1 cellular context compared by ENCODE assay signal in the genomic region with DNA sequence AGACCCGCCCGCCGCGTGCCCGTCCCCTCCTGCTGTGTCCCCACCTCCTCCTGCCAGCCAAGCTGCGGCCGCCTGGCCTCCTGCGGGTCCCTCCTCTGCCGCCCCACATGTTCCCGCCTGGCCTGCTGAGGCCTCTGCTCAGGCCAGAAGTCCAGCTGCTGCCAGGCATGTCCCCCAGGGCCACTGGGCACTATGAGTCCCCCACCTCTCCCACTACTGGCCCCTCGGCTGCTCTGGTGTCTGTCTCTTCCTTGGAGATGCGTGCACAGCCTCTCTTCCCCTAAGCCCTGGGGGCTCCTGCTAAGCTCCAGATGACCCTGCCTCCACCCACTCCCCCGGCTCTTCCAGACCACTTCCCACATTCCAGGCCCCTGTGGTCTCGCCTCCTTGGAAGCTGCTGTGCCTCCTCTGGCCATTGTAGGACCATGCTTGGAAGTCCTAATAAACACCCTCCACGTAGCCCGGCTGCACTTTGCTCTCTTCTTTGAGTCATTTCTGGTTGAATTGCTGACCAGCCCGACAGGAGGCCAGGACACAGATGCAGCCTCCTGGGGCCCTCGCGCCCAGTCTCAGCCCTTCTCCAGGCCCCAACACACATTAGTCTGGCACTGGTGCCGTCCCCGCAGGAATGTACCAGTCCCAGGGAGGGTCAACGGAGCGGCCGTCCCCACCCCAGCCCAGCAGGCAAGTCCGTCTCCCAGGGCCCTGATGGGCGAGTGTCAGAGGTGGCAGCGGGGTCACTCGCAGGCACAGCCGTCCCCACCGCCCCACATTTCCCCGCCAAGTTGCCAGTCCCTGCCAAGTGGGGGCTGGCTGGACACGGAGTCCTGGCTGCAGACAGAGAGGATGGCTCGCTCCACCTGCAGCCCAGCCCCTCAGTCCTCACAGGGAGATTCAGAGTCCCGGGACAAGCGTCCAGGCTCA.
A peak's percentile ranks its signal among the peaks of the same experiment; 100 is the strongest.
TF ChIP-seq lines count a peak whose summit lies in the region.

No MANE protein-coding gene starts in this region.

TF ChIP-seq in HepG2, 621 proteins besides CTCF, POLR2A, EP300 and RAD21 (continued from another document and continues in another):
- TF ChIP-seq, protein P1, sequence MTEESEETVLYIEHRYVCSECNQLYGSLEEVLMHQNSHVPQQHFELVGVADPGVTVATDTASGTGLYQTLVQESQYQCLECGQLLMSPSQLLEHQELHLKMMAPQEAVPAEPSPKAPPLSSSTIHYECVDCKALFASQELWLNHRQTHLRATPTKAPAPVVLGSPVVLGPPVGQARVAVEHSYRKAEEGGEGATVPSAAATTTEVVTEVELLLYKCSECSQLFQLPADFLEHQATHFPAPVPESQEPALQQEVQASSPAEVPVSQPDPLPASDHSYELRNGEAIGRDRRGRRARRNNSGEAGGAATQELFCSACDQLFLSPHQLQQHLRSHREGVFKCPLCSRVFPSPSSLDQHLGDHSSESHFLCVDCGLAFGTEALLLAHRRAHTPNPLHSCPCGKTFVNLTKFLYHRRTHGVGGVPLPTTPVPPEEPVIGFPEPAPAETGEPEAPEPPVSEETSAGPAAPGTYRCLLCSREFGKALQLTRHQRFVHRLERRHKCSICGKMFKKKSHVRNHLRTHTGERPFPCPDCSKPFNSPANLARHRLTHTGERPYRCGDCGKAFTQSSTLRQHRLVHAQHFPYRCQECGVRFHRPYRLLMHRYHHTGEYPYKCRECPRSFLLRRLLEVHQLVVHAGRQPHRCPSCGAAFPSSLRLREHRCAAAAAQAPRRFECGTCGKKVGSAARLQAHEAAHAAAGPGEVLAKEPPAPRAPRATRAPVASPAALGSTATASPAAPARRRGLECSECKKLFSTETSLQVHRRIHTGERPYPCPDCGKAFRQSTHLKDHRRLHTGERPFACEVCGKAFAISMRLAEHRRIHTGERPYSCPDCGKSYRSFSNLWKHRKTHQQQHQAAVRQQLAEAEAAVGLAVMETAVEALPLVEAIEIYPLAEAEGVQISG (CRISPR knock-in tag; IDR thresholded peaks at IDR 0.05): 0 out of 2 replicates have a peak, but pooled peaks have one; percentile 23
- TF ChIP-seq HOXA7 (CRISPR knock-in tag; IDR thresholded peaks at IDR 0.05): no peak; the same call in 1 of the 2 replicates
- TF ChIP-seq ZBTB7B (CRISPR knock-in tag; IDR thresholded peaks at IDR 0.05): peak; percentile 78
- TF ChIP-seq ZNF441 (CRISPR knock-in tag; IDR thresholded peaks at IDR 0.05; ENCODE audit: borderline replicate concordance): peak; percentile 54; the same call in 1 of the 2 replicates
- no peak for TF ChIP-seq NFE2L2 (IDR thresholded peaks at IDR 0.05; ENCODE audit: low read length)
- TF ChIP-seq ZFP1 (CRISPR knock-in tag; IDR thresholded peaks at IDR 0.05): no peak
- TF ChIP-seq ISX (CRISPR knock-in tag; conservative IDR thresholded peaks at IDR 0.05): no peak
- TF ChIP-seq, protein P2, sequence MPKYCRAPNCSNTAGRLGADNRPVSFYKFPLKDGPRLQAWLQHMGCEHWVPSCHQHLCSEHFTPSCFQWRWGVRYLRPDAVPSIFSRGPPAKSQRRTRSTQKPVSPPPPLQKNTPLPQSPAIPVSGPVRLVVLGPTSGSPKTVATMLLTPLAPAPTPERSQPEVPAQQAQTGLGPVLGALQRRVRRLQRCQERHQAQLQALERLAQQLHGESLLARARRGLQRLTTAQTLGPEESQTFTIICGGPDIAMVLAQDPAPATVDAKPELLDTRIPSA (CRISPR knock-in tag; IDR thresholded peaks at IDR 0.05; ENCODE audit: borderline replicate concordance): no peak
- TF ChIP-seq ZNF766 (CRISPR knock-in tag; IDR thresholded peaks at IDR 0.05; ENCODE audit: borderline replicate concordance): peak; percentile 72; the same call in 1 of the 2 replicates
- no peak for TF ChIP-seq ZBTB21 (CRISPR knock-in tag; IDR thresholded peaks at IDR 0.05)
- TF ChIP-seq ZFP41 (CRISPR knock-in tag; IDR thresholded peaks at IDR 0.05; ENCODE audit: borderline replicate concordance): peak; percentile 38; the same call in 1 of the 2 replicates
- TF ChIP-seq ZNF3 (CRISPR knock-in tag; IDR thresholded peaks at IDR 0.05): no peak
- TF ChIP-seq ELF4 (CRISPR knock-in tag; IDR thresholded peaks at IDR 0.05; ENCODE audit: borderline replicate concordance): no peak
- TF ChIP-seq ZNF432 (CRISPR knock-in tag; IDR thresholded peaks at IDR 0.05; ENCODE audit: borderline replicate concordance): no peak
- TF ChIP-seq, protein P3, sequence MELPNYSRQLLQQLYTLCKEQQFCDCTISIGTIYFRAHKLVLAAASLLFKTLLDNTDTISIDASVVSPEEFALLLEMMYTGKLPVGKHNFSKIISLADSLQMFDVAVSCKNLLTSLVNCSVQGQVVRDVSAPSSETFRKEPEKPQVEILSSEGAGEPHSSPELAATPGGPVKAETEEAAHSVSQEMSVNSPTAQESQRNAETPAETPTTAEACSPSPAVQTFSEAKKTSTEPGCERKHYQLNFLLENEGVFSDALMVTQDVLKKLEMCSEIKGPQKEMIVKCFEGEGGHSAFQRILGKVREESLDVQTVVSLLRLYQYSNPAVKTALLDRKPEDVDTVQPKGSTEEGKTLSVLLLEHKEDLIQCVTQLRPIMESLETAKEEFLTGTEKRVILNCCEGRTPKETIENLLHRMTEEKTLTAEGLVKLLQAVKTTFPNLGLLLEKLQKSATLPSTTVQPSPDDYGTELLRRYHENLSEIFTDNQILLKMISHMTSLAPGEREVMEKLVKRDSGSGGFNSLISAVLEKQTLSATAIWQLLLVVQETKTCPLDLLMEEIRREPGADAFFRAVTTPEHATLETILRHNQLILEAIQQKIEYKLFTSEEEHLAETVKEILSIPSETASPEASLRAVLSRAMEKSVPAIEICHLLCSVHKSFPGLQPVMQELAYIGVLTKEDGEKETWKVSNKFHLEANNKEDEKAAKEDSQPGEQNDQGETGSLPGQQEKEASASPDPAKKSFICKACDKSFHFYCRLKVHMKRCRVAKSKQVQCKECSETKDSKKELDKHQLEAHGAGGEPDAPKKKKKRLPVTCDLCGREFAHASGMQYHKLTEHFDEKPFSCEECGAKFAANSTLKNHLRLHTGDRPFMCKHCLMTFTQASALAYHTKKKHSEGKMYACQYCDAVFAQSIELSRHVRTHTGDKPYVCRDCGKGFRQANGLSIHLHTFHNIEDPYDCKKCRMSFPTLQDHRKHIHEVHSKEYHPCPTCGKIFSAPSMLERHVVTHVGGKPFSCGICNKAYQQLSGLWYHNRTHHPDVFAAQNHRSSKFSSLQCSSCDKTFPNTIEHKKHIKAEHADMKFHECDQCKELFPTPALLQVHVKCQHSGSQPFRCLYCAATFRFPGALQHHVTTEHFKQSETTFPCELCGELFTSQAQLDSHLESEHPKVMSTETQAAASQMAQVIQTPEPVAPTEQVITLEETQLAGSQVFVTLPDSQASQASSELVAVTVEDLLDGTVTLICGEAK (IDR thresholded peaks at IDR 0.05): no peak
- TF ChIP-seq, protein P3 (CRISPR knock-in tag; IDR thresholded peaks at IDR 0.05): no peak
- no peak for TF ChIP-seq DPF2 (CRISPR knock-in tag; IDR thresholded peaks at IDR 0.05; ENCODE audit: borderline replicate concordance, low read depth)
- TF ChIP-seq, protein P4, sequence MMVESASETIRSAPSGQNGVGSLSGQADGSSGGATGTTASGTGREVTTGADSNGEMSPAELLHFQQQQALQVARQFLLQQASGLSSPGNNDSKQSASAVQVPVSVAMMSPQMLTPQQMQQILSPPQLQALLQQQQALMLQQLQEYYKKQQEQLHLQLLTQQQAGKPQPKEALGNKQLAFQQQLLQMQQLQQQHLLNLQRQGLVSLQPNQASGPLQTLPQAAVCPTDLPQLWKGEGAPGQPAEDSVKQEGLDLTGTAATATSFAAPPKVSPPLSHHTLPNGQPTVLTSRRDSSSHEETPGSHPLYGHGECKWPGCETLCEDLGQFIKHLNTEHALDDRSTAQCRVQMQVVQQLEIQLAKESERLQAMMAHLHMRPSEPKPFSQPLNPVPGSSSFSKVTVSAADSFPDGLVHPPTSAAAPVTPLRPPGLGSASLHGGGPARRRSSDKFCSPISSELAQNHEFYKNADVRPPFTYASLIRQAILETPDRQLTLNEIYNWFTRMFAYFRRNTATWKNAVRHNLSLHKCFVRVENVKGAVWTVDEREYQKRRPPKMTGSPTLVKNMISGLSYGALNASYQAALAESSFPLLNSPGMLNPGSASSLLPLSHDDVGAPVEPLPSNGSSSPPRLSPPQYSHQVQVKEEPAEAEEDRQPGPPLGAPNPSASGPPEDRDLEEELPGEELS (CRISPR knock-in tag; IDR thresholded peaks at IDR 0.05): peak; percentile 14; the same call in 1 of the 2 replicates
- TF ChIP-seq, protein P5, sequence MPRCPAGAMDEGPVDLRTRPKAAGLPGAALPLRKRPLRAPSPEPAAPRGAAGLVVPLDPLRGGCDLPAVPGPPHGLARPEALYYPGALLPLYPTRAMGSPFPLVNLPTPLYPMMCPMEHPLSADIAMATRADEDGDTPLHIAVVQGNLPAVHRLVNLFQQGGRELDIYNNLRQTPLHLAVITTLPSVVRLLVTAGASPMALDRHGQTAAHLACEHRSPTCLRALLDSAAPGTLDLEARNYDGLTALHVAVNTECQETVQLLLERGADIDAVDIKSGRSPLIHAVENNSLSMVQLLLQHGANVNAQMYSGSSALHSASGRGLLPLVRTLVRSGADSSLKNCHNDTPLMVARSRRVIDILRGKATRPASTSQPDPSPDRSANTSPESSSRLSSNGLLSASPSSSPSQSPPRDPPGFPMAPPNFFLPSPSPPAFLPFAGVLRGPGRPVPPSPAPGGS (CRISPR knock-in tag; IDR thresholded peaks at IDR 0.05): 0 out of 2 replicates have a peak, but pooled peaks have one; percentile 18
- TF ChIP-seq, protein P6, sequence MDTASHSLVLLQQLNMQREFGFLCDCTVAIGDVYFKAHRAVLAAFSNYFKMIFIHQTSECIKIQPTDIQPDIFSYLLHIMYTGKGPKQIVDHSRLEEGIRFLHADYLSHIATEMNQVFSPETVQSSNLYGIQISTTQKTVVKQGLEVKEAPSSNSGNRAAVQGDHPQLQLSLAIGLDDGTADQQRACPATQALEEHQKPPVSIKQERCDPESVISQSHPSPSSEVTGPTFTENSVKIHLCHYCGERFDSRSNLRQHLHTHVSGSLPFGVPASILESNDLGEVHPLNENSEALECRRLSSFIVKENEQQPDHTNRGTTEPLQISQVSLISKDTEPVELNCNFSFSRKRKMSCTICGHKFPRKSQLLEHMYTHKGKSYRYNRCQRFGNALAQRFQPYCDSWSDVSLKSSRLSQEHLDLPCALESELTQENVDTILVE (CRISPR knock-in tag; IDR thresholded peaks at IDR 0.05): no peak
- TF ChIP-seq, protein P7, sequence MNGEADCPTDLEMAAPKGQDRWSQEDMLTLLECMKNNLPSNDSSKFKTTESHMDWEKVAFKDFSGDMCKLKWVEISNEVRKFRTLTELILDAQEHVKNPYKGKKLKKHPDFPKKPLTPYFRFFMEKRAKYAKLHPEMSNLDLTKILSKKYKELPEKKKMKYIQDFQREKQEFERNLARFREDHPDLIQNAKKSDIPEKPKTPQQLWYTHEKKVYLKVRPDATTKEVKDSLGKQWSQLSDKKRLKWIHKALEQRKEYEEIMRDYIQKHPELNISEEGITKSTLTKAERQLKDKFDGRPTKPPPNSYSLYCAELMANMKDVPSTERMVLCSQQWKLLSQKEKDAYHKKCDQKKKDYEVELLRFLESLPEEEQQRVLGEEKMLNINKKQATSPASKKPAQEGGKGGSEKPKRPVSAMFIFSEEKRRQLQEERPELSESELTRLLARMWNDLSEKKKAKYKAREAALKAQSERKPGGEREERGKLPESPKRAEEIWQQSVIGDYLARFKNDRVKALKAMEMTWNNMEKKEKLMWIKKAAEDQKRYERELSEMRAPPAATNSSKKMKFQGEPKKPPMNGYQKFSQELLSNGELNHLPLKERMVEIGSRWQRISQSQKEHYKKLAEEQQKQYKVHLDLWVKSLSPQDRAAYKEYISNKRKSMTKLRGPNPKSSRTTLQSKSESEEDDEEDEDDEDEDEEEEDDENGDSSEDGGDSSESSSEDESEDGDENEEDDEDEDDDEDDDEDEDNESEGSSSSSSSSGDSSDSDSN (CRISPR knock-in tag; IDR thresholded peaks at IDR 0.05): 0 out of 2 replicates have a peak, but pooled peaks have one; percentile 36
- TF ChIP-seq, protein P8, sequence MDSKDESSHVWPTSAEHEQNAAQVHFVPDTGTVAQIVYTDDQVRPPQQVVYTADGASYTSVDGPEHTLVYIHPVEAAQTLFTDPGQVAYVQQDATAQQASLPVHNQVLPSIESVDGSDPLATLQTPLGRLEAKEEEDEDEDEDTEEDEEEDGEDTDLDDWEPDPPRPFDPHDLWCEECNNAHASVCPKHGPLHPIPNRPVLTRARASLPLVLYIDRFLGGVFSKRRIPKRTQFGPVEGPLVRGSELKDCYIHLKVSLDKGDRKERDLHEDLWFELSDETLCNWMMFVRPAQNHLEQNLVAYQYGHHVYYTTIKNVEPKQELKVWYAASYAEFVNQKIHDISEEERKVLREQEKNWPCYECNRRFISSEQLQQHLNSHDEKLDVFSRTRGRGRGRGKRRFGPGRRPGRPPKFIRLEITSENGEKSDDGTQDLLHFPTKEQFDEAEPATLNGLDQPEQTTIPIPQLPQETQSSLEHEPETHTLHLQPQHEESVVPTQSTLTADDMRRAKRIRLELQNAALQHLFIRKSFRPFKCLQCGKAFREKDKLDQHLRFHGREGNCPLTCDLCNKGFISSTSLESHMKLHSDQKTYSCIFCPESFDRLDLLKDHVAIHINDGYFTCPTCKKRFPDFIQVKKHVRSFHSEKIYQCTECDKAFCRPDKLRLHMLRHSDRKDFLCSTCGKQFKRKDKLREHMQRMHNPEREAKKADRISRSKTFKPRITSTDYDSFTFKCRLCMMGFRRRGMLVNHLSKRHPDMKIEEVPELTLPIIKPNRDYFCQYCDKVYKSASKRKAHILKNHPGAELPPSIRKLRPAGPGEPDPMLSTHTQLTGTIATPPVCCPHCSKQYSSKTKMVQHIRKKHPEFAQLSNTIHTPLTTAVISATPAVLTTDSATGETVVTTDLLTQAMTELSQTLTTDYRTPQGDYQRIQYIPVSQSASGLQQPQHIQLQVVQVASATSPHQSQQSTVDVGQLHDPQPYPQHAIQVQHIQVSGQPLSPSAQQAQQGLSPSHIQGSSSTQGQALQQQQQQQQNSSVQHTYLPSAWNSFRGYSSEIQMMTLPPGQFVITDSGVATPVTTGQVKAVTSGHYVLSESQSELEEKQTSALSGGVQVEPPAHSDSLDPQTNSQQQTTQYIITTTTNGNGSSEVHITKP (CRISPR knock-in tag; IDR thresholded peaks at IDR 0.05; ENCODE audit: low read depth): peak; percentile 82; the same call in 1 of the 2 replicates
- TF ChIP-seq TMF1 (CRISPR knock-in tag; IDR thresholded peaks at IDR 0.05; ENCODE audit: low read depth): no peak
